Comparison of ENCODE assay signal across 8 cellular contexts in genomic region chr19:13164370-13165090, GRCh38. TPM values are rescaled to one million over a fixed set of nuclear protein-coding genes. Genes with fewer than 3 reads are reported as not detected.
DNase-seq lines count a peak whose midpoint lies in the region; ATAC-seq and TF ChIP-seq lines count a peak whose summit lies in the region.

No MANE protein-coding gene starts in this region.

- H3K27ac Mint-ChIP-seq in stimulated activated naive CD8-positive, alpha-beta T cell treated with anti-CD3 and anti-CD28 coated beads, Interleukin-15, amount 100 ng/mL, for 72 hours: peak overlapping the region; percentile 27 to 83

- H3K27ac ChIP-seq in MM.1S (ENCODE audit: low read length): no peak overlapping the region
- peak overlapping the region; percentile 99 for H3K27ac ChIP-seq in colonic mucosa
- peak overlapping the region; percentile 96 to 97 for H3K27ac ChIP-seq in left lung

- H3K4me3 ChIP-seq in MM.1S (ENCODE audit: low read length) (peak overlapping the region; percentile 21; the same call in 1 of the 2 replicates), colonic mucosa (peak overlapping the region; percentile 30), left lung (peak overlapping the region in 1 of 2 donors; percentile 41)

- H3K9ac ChIP-seq in MM.1S (ENCODE audit: low read length) (no peak overlapping the region), colonic mucosa (ENCODE audit: low read depth in 2 of 2, low read length in 2 of 2) (peak overlapping the region; percentile 63 to 90)

- no peaks in the 10 kb centered on the region for H4K20me1 ChIP-seq in MM.1S (ENCODE audit: insufficient read depth, low read length)

- H3K27me3 Mint-ChIP-seq in stimulated activated naive CD8-positive, alpha-beta T cell treated with anti-CD3 and anti-CD28 coated beads, Interleukin-15, amount 100 ng/mL, for 72 hours: no peaks in the 10 kb centered on the region

- H3K4me3 Mint-ChIP-seq in stimulated activated naive CD8-positive, alpha-beta T cell treated with anti-CD3 and anti-CD28 coated beads, Interleukin-15, amount 100 ng/mL, for 72 hours: peak overlapping the region; percentile 83 to 88

- peak overlapping the region; percentile 42; the same call in 1 of the 2 replicates for H3K4me2 ChIP-seq in MM.1S (ENCODE audit: low read depth, low read length)

- ATAC-seq in left lung (peak; percentile 0), HG03025 (IDR thresholded peaks at IDR 0.05; ENCODE audit: low FRiP score, unreplicated experiment) (no peak), GM19463 (IDR thresholded peaks at IDR 0.05; ENCODE audit: unreplicated experiment) (no peak)
- ATAC-seq in stimulated activated naive CD8-positive, alpha-beta T cell treated with anti-CD3 and anti-CD28 coated beads, Interleukin-15, amount 100 ng/mL, for 72 hours: no peak

- peaks cover 96% of the 10 kb centered on the region for H3K4me1 Mint-ChIP-seq in stimulated activated naive CD8-positive, alpha-beta T cell treated with anti-CD3 and anti-CD28 coated beads, Interleukin-15, amount 100 ng/mL, for 72 hours

- H3K4me1 ChIP-seq in MM.1S (ENCODE audit: low read length) (peaks cover 24% of the 10 kb centered on the region), colonic mucosa (peaks cover 30% of the 10 kb centered on the region), left lung (peaks cover 35 to 94% of the 10 kb centered on the region in 2 donors)

- H3K36me3 ChIP-seq in MM.1S (replicated peaks; ENCODE audit: insufficient read depth, low read length) (no peaks in the 10 kb centered on the region), colonic mucosa (no peaks in the 10 kb centered on the region), left lung (no peaks in the 10 kb centered on the region)

- H3K27me3 ChIP-seq in MM.1S (replicated peaks; ENCODE audit: insufficient read depth, low read length): peaks cover 39% of the 10 kb centered on the region
- H3K27me3 ChIP-seq in colonic mucosa: no peaks in the 10 kb centered on the region
- H3K27me3 ChIP-seq in left lung: no peaks in the 10 kb centered on the region

- 0 out of 2 replicates have a peak, but pooled peaks cover 7% of the 10 kb centered on the region for H3F3A ChIP-seq in MM.1S (ENCODE audit: insufficient read depth, low read length)

- H2AFZ ChIP-seq in MM.1S (ENCODE audit: low read length): peak overlapping the region; percentile 48

- H3K9me3 ChIP-seq in MM.1S (replicated peaks; ENCODE audit: insufficient read depth, low read length) (no peaks in the 10 kb centered on the region), colonic mucosa (no peaks in the 10 kb centered on the region), left lung (no peaks in the 10 kb centered on the region)

- H3K9me3 Mint-ChIP-seq in stimulated activated naive CD8-positive, alpha-beta T cell treated with anti-CD3 and anti-CD28 coated beads, Interleukin-15, amount 100 ng/mL, for 72 hours: peaks cover 0 to 5% of the 10 kb centered on the region in 2 donors

- H3K9me2 ChIP-seq in MM.1S (replicated peaks; ENCODE audit: insufficient read depth, low read length): no peaks in the 10 kb centered on the region

- no peak for TF ChIP-seq CTCF in MM.1S (IDR thresholded peaks at IDR 0.05; ENCODE audit: low read length)
- TF ChIP-seq CTCF in colonic mucosa (IDR thresholded peaks at IDR 0.05): no peak
- no peak for TF ChIP-seq CTCF in left lung (IDR thresholded peaks at IDR 0.05)

- no peaks in the 10 kb centered on the region for H3K79me2 ChIP-seq in MM.1S (ENCODE audit: low read length)

- intact Hi-C loops in colonic mucosa (cut with DNase I) (no loop called here), left lung (cut with DNase I) (no loop called here)

- DNase-seq in DMS 273 treated with DMSO at 0.1 percent for 48 hours (lab: John Stamatoyannopoulos, UW) (peak; percentile 41), MM.1S (no peak), T-helper 22 cell (ENCODE audit: low read depth) (peak; percentile 42), colonic mucosa (peak; percentile 81), left lung (peak; percentile 63 to 82)
- DNase-seq in stimulated activated naive CD8-positive, alpha-beta T cell treated with anti-CD3 and anti-CD28 coated beads, Interleukin-15, amount 100 ng/mL, for 72 hours: peak; percentile 27 to 39

RNA-seq across cellular contexts. Expression of gene IER2, which starts 14.3 kb away (rescaled TPM):
- total RNA-seq in colonic mucosa (100 to 1,000 TPM in 1 of 2 donors, 10 to 100 TPM in 1; 83.4 to 116 TPM), left lung (10 to 100 TPM; 70.1 to 99.4 TPM)

RNA-seq across cellular contexts. Expression of gene STX10, which starts 14.4 kb away (rescaled TPM):
- total RNA-seq in colonic mucosa: 10 to 100 TPM; 51.0 to 78.2 TPM
- 10 to 100 TPM; 64.0 to 94.8 TPM for total RNA-seq in left lung

RNA-seq across cellular contexts. Expression of gene NACC1, which starts 46.5 kb away (rescaled TPM):
- 100 to 1,000 TPM in 1 of 2 donors, 10 to 100 TPM in 1; 56.7 to 119 TPM for total RNA-seq in colonic mucosa
- total RNA-seq in left lung: 10 to 100 TPM; 65.1 to 92.5 TPM

RNA-seq across cellular contexts. Expression of gene TRMT1, which starts 48.0 kb away (rescaled TPM):
- total RNA-seq in colonic mucosa (10 to 100 TPM; 17.5 to 40.1 TPM), left lung (10 to 100 TPM; 24.2 to 46.2 TPM)
